8 cellular contexts compared by ENCODE assay signal in the genomic region with DNA sequence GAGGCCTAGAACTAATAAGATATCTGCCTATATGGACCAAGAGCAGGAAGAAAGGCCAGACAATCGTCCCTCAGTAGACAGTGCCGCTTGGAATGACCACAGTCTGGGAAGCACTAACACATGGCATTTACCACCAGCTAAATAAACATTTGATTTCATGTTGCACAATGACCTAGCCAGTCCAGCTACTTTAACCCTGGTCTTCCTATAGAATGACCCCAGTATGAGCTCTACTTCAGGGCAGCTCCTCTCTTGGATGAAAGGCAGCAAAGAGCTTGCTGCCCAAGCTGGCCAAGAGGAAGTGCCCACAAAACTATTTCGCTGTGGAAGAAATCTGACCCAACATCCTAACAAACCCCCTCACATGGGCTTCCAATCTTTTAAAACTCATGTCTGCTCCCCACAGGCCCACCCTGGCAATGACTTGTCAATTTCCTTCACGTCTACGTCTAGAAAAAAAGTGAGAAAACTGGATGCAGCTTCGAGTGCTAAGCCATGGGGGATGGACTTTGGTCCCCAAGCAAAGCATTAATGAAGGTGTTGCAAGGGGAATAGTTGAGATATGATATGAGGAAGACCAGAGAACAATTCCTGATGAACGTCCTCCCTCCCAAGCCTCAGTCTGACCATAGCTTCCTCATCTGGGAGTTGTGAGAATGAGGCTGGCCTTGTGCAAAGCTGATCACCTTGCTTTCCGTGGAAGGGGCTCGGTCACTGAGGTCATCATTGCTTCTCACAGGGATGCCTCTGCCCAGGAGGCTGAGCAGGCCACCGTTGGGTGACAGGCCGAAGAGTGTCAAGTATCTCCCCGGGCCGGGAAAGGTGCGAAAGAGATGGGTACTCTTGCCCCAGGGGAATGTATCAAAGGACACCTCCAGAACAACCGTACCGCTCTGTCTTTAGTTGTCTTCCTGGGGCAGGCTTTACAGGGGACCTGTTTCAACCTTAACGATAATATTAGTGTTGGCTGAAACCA. TPM values are rescaled to one million over a fixed set of nuclear protein-coding genes. Genes with fewer than 3 reads are reported as not detected.
DNase-seq lines count a peak whose midpoint lies in the region; ATAC-seq and TF ChIP-seq lines count a peak whose summit lies in the region.

No MANE protein-coding gene starts in this region.

- no peaks in the 10 kb centered on the region for H3K79me2 ChIP-seq in smooth muscle cell (ENCODE audit: low read depth)

- H3K4me3 Mint-ChIP-seq in HFFc6 = peak overlapping the region; percentile 95
- H3K4me3 Mint-ChIP-seq in activated T-cell treated with anti-CD3 and anti-CD28 coated beads, Interleukin-2, amount 50 U/mL, for 72 hours = peak overlapping the region; percentile 94 to 98

- H3K27me3 Mint-ChIP-seq in HFFc6 (ENCODE audit: insufficient read depth) = no peaks in the 10 kb centered on the region; the same call in none of the 2 replicates
- no peaks in the 10 kb centered on the region for H3K27me3 Mint-ChIP-seq in activated T-cell treated with anti-CD3 and anti-CD28 coated beads, Interleukin-2, amount 50 U/mL, for 72 hours (ENCODE audit: low read depth)

- TF ChIP-seq CTCF in HFFc6 (IDR thresholded peaks at IDR 0.05) (no peak), right atrium auricular region (IDR thresholded peaks at IDR 0.05) (no peak), smooth muscle cell (IDR thresholded peaks at IDR 0.05; ENCODE audit: borderline replicate concordance, insufficient read depth, poor library complexity, severe bottlenecking) (no peak)

- H3K9ac ChIP-seq in smooth muscle cell (ENCODE audit: low read depth) = peak overlapping the region; percentile 57

- H3K4me1 Mint-ChIP-seq in HFFc6 (ENCODE audit: low read depth) = peaks cover 25% of the 10 kb centered on the region
- peaks cover 35% of the 10 kb centered on the region for H3K4me1 Mint-ChIP-seq in activated T-cell treated with anti-CD3 and anti-CD28 coated beads, Interleukin-2, amount 50 U/mL, for 72 hours (ENCODE audit: low read depth)

- H3K27me3 ChIP-seq in right atrium auricular region (no peaks in the 10 kb centered on the region), smooth muscle cell (ENCODE audit: low read depth) (no peaks in the 10 kb centered on the region)

- ATAC-seq in activated T-cell treated with anti-CD3 and anti-CD28 coated beads, Interleukin-2, amount 50 U/mL, for 72 hours (replicated peaks in 1 of 2) = peak; percentile 4 to 6
- ATAC-seq in GM18861 (IDR thresholded peaks at IDR 0.05; ENCODE audit: unreplicated experiment) = no peak

- WGBS in smooth muscle cell (ENCODE audit: low lambda C conversion rate) = 61% methylated on average over 17 of the region's 17 CpGs

- peak; percentile 41 for DNase-seq in CD1c-positive myeloid dendritic cell (ENCODE audit: extremely low spot score)
- DNase-seq in HFFc6 = no peak
- peak in 1 of 2 donors; percentile 16 for DNase-seq in activated T-cell treated with anti-CD3 and anti-CD28 coated beads, Interleukin-2, amount 50 U/mL, for 72 hours
- peak; percentile 58 for DNase-seq in right atrium auricular region (ENCODE audit: low spot score)
- no peak for DNase-seq in smooth muscle cell (lab: John Stamatoyannopoulos, UW; ENCODE audit: unreplicated experiment)
- no peak for DNase-seq in NCI-H1436 treated with DMSO at 0.1 percent for 48 hours (lab: John Stamatoyannopoulos, UW)
- no peak for DNase-seq in NCI-H1105 treated with DMSO at 0.1 percent for 48 hours (lab: John Stamatoyannopoulos, UW)

- no peaks in the 10 kb centered on the region for H3F3A ChIP-seq in smooth muscle cell (ENCODE audit: low read depth)

- peak overlapping the region; percentile 99 for H2AFZ ChIP-seq in smooth muscle cell (ENCODE audit: low read depth)

- H3K9me3 ChIP-seq in right atrium auricular region (no peaks in the 10 kb centered on the region), smooth muscle cell (replicated peaks; ENCODE audit: low read depth) (no peaks in the 10 kb centered on the region)

- H3K27ac Mint-ChIP-seq in HFFc6 = peak overlapping the region; percentile 88
- peak overlapping the region; percentile 84 for H3K27ac Mint-ChIP-seq in activated T-cell treated with anti-CD3 and anti-CD28 coated beads, Interleukin-2, amount 50 U/mL, for 72 hours

- peak overlapping the region; percentile 88 for H3K4me2 ChIP-seq in smooth muscle cell

- H3K36me3 ChIP-seq in right atrium auricular region (no peaks in the 10 kb centered on the region), smooth muscle cell (ENCODE audit: low read depth) (no peaks in the 10 kb centered on the region)

- no peaks in the 10 kb centered on the region for H3K9me3 Mint-ChIP-seq in HFFc6
- H3K9me3 Mint-ChIP-seq in activated T-cell treated with anti-CD3 and anti-CD28 coated beads, Interleukin-2, amount 50 U/mL, for 72 hours = no peaks in the 10 kb centered on the region

- peak overlapping the region; percentile 84 to 88 for H3K27ac ChIP-seq in right atrium auricular region
- no peak overlapping the region for H3K27ac ChIP-seq in smooth muscle cell (ENCODE audit: low read depth)

- H3K36me3 Mint-ChIP-seq in HFFc6 (ENCODE audit: low read depth) = no peaks in the 10 kb centered on the region
- peaks cover 0 to 6% of the 10 kb centered on the region in 2 donors for H3K36me3 Mint-ChIP-seq in activated T-cell treated with anti-CD3 and anti-CD28 coated beads, Interleukin-2, amount 50 U/mL, for 72 hours (ENCODE audit: insufficient read depth in 2 of 2)

- peaks cover 0 to 18% of the 10 kb centered on the region in 2 donors for H3K4me1 ChIP-seq in right atrium auricular region
- H3K4me1 ChIP-seq in smooth muscle cell (ENCODE audit: low read depth) = peaks cover 7% of the 10 kb centered on the region

- H4K20me1 ChIP-seq in smooth muscle cell (ENCODE audit: low read depth) = no peaks in the 10 kb centered on the region

- H3K4me3 ChIP-seq in right atrium auricular region = peak overlapping the region; percentile 74 to 81
- H3K4me3 ChIP-seq in smooth muscle cell = peak overlapping the region; percentile 75

RNA-seq across cellular contexts. Expression of gene SLC25A20, which starts 1.0 kb away (rescaled TPM):
- total RNA-seq in HFFc6 (2021; fragmentation: NEBNext Ultra II Directional; extraction: Animal tissue kit (Norgen Biotek cat#: 25700)) = 10 to 100 TPM; 20.4 to 25.2 (median 22.0) TPM
- 10 to 100 TPM; 23.6 to 29.3 TPM for total RNA-seq in activated T-cell treated with anti-CD3 and anti-CD28 coated beads, Interleukin-2, amount 50 U/mL, for 72 hours
- 10 to 100 TPM; 58.8 to 67.7 TPM for total RNA-seq in right atrium auricular region
- 8.9 and 14.7 TPM in 2 replicates for total RNA-seq in smooth muscle cell
- polyA plus RNA-seq in smooth muscle cell = 12.1 and 14.6 TPM in 2 replicates

RNA-seq across cellular contexts. Expression of gene ARIH2, which starts 21.0 kb away (rescaled TPM):
- 10 to 100 TPM; 60.0 to 71.6 (median 68.3) TPM for total RNA-seq in HFFc6 (2021; fragmentation: NEBNext Ultra II Directional; extraction: Animal tissue kit (Norgen Biotek cat#: 25700))
- total RNA-seq in activated T-cell treated with anti-CD3 and anti-CD28 coated beads, Interleukin-2, amount 50 U/mL, for 72 hours = 100 to 1,000 TPM; 174 to 183 TPM
- total RNA-seq in right atrium auricular region = 100 to 1,000 TPM; 135 to 140 TPM
- total RNA-seq in smooth muscle cell = 43.6 and 44.9 TPM in 2 replicates
- 39.7 and 44.0 TPM in 2 replicates for polyA plus RNA-seq in smooth muscle cell

RNA-seq across cellular contexts. Expression of gene PRKAR2A, which starts 50.0 kb away (rescaled TPM):
- 10 to 100 TPM; 60.6 to 72.7 (median 68.2) TPM for total RNA-seq in HFFc6 (2021; fragmentation: NEBNext Ultra II Directional; extraction: Animal tissue kit (Norgen Biotek cat#: 25700))
- total RNA-seq in activated T-cell treated with anti-CD3 and anti-CD28 coated beads, Interleukin-2, amount 50 U/mL, for 72 hours = 10 to 100 TPM; 23.0 to 35.7 TPM
- 10 to 100 TPM; 26.8 to 28.5 TPM for total RNA-seq in right atrium auricular region
- total RNA-seq in smooth muscle cell = 33.1 and 36.7 TPM in 2 replicates
- polyA plus RNA-seq in smooth muscle cell = 11.9 and 13.5 TPM in 2 replicates

Comparison
In these comparisons a context has a peak if more than half of its experiments do, and no peak if none do; other contexts are left out.
1. DNase-seq: peak in CD1c-positive myeloid dendritic cell (single experiment) and right atrium auricular region (single experiment); none in HFFc6 (single experiment), smooth muscle cell (single experiment), NCI-H1436 treated with DMSO at 0.1 percent for 48 hours (single experiment) and NCI-H1105 treated with DMSO at 0.1 percent for 48 hours (single experiment).